8 cellular contexts compared by ENCODE assay signal in genomic region chr11:71998649-71999310, GRCh38. TPM values are rescaled to one million over a fixed set of nuclear protein-coding genes. Genes with fewer than 3 reads are reported as not detected.
DNase-seq lines count a peak whose midpoint lies in the region; ATAC-seq, FAIRE-seq and TF ChIP-seq lines count a peak whose summit lies in the region.

TSS of gene IL18BP (plus strand) at chr11:71998909. CDS start at chr11:71999985, 1,076 bp downstream.

- no peaks in the 10 kb centered on the region for H3K27me3 ChIP-seq in BLaER1
- no peaks in the 10 kb centered on the region for H3K27me3 ChIP-seq in HepG2 (ENCODE audit: control insufficient read depth in 1 of 2, insufficient read depth in 2 of 2, low read length in 2 of 2)
- H3K27me3 ChIP-seq in thymus (ENCODE audit: control insufficient read depth, insufficient read depth) = no peaks in the 10 kb centered on the region

- intact Hi-C loops in HepG2 (cut with micrococcal nuclease; ENCODE audit: unreplicated experiment) = no loop called here

- in situ Hi-C loops in HepG2 (cut with HindIII; ENCODE audit: extremely low pct_ligation_motif_present, low pct_unique_long_range_greater_than_20kb) = no loop called here

- no TSS peak for BruUV-seq in HepG2 (replicated peaks; lab: Mats Ljungman, UMichigan)

- H3K27me3 Mint-ChIP-seq in HFFc6 (ENCODE audit: insufficient read depth) = peaks cover 17% of the 10 kb centered on the region

- H3K27ac Mint-ChIP-seq in HFFc6 = peak within 1 kb of the TSS; percentile 43

- H3K4me1 ChIP-seq in BLaER1 (peaks cover 21% of the 10 kb centered on the region), HepG2 (ENCODE audit: insufficient read depth, low read length) (no peaks in the 10 kb centered on the region), thymus (ENCODE audit: control insufficient read depth, insufficient read depth, low read length) (no peaks in the 10 kb centered on the region)

- H3K4me2 ChIP-seq in BLaER1 (peak within 1 kb of the TSS; percentile 66), HepG2 (ENCODE audit: low read depth, low read length) (no peak within 1 kb of the TSS)

- no peak within 1 kb of the TSS; the same call in 1 of the 2 replicates for H3K4me3 ChIP-seq in BLaER1
- H3K4me3 ChIP-seq in HepG2 (replicated peaks in 1 of 3; ENCODE audit: insufficient read depth in 1 of 3, low read depth in 2 of 3, low read length in 3 of 3) = no peak within 1 kb of the TSS
- H3K4me3 ChIP-seq in thymus (ENCODE audit: low read length) = no peak within 1 kb of the TSS

- H3K4me3 Mint-ChIP-seq in HFFc6 = peak within 1 kb of the TSS; percentile 7

- TF ChIP-seq CTCF in HFFc6 (IDR thresholded peaks at IDR 0.05) = no peak
- no peak for TF ChIP-seq CTCF in HepG2 (CRISPR knock-in tag; IDR thresholded peaks at IDR 0.05)

- H3K9me3 Mint-ChIP-seq in HFFc6 = no peaks in the 10 kb centered on the region

- no peak for TF ChIP-seq POLR2A in HepG2 (IDR thresholded peaks at IDR 0.05; ENCODE audit: insufficient read depth in 1 of 2, low read depth in 2 of 2, low read length in 2 of 2)

- H3K36me3 Mint-ChIP-seq in HFFc6 (ENCODE audit: low read depth) = peaks cover 18% of the 10 kb centered on the region

- peak within 1 kb of the TSS; percentile 71 for H3K27ac ChIP-seq in BLaER1
- no peak within 1 kb of the TSS for H3K27ac ChIP-seq in HepG2 (ENCODE audit: extremely low read length, insufficient read depth, low read length)
- no peak within 1 kb of the TSS for H3K27ac ChIP-seq in thymus (ENCODE audit: low read depth)

- CTCF ChIA-PET in HepG2 (lab: Yijun Ruan, JAX; ENCODE audit: low intra/inter-chr PET ratio, low total read pairs) = no interaction called here

- peaks cover 14% of the 10 kb centered on the region for H3K4me1 Mint-ChIP-seq in HFFc6 (ENCODE audit: low read depth)

- WGBS in HepG2 (ENCODE audit: low lambda C conversion rate) = 93% methylated on average over 9 of the region's 11 CpGs
- WGBS in thymus = 58% methylated on average over 11 of the region's 11 CpGs

- H3K9me3 ChIP-seq in BLaER1 (peaks cover 4% of the 10 kb centered on the region; the same call in 1 of the 2 replicates), HepG2 (ENCODE audit: low read length) (no peaks in the 10 kb centered on the region), thymus (ENCODE audit: control insufficient read depth) (no peaks in the 10 kb centered on the region)

- H3K79me2 ChIP-seq in HepG2 (ENCODE audit: insufficient read depth, low read length) = no peaks in the 10 kb centered on the region

- POLR2A ChIA-PET in HepG2 (lab: Yijun Ruan, JAX) = no interaction called here

- DNase-seq in HFFc6 (no peak), HepG2 (ENCODE audit: low spot score) (no peak), urothelium cell line (ENCODE audit: low spot score) (no peak), AG08395 (ENCODE audit: low spot score) (no peak), NCI-H2107 treated with DMSO at 0.1 percent for 48 hours (lab: John Stamatoyannopoulos, UW; ENCODE audit: unreplicated experiment) (no peak)
- peak; percentile 25 for DNase-seq in activated effector memory CD4-positive, alpha-beta T cell treated with Interleukin-2 at 50 U/mL for 16 hours

- TF ChIP-seq RAD21 in HepG2 (CRISPR knock-in tag; IDR thresholded peaks at IDR 0.05) = no peak

- TF ChIP-seq EP300 in HepG2 (IDR thresholded peaks at IDR 0.05; ENCODE audit: low read depth in 2 of 2, low read length in 2 of 2) (no peak), HepG2 (CRISPR knock-in tag; IDR thresholded peaks at IDR 0.05; ENCODE audit: borderline replicate concordance) (no peak)

- H4K20me1 ChIP-seq in BLaER1 (peaks cover 30% of the 10 kb centered on the region), HepG2 (ENCODE audit: insufficient read depth, low read length) (no peaks in the 10 kb centered on the region)

- no peak for ATAC-seq in HepG2

- H3K36me3 ChIP-seq in BLaER1 (peaks cover 60% of the 10 kb centered on the region), HepG2 (replicated peaks in 1 of 2; ENCODE audit: control insufficient read depth in 1 of 2, insufficient read depth in 2 of 2, low read length in 2 of 2) (peaks cover 16 to 54% of the 10 kb centered on the region in 2 experiments; a peak in 4 of 5 replicates), thymus (ENCODE audit: control insufficient read depth, insufficient read depth) (peaks cover 34% of the 10 kb centered on the region)

- H2AFZ ChIP-seq in HepG2 (ENCODE audit: low read length) = no peak within 1 kb of the TSS

- H3K9ac ChIP-seq in BLaER1 (no peak within 1 kb of the TSS), HepG2 (ENCODE audit: insufficient read depth, low read depth, low read length) (no peak within 1 kb of the TSS)

- FAIRE-seq in HepG2 (lab: Jason Lieb, UNC) (no peak), urothelium cell line (lab: Jason Lieb, UNC) (no peak)

TF ChIP-seq in HepG2, 621 proteins besides CTCF, POLR2A, EP300 and RAD21:
- TF ChIP-seq AHR (CRISPR knock-in tag; IDR thresholded peaks at IDR 0.05) (no peak), RBM22 (optimal IDR thresholded peaks at IDR 0.05; ENCODE audit: low read length) (peak; percentile 60)

RNA-seq across cellular contexts. Expression of gene IL18BP, which starts in this region (rescaled TPM):
- total RNA-seq in HFFc6 (2021; fragmentation: NEBNext Ultra II Directional; extraction: Animal tissue kit (Norgen Biotek cat#: 25700)) = 1 to 10 TPM; 1.5 to 2.3 (median 1.8) TPM
- 1.0 and 4.1 TPM in 2 replicates for total RNA-seq in HepG2 (2016; rRNA removed; fragmentation: Illumina TruSeq; extraction: Trizol)
- 0.40 and 0.44 TPM in 2 replicates for total RNA-seq in HepG2 (2016; cell fraction: cytosol; rRNA removed; fragmentation: Illumina TruSeq; extraction: Trizol; ENCODE audit: low read depth)
- 0.56 and 5.0 TPM in 2 replicates for total RNA-seq in HepG2 (2016; cell fraction: insoluble cytoplasmic fraction; rRNA removed; fragmentation: Illumina TruSeq; extraction: Trizol)
- total RNA-seq in HepG2 (2016; cell fraction: membrane; rRNA removed; fragmentation: Illumina TruSeq; extraction: Trizol) = 0.83 and 0.93 TPM in 2 replicates
- 9.0 and 13.2 TPM in 2 replicates for total RNA-seq in HepG2 (2016; cell fraction: nucleus; rRNA removed; fragmentation: Illumina TruSeq; extraction: Trizol)
- polyA plus RNA-seq in HepG2 (2011; rRNA removed) = 12.6 and 12.8 TPM in 2 replicates
- polyA plus RNA-seq in HepG2 (2011; cell fraction: cytosol; rRNA removed) = 2.0 and 3.4 TPM in 2 replicates
- polyA plus RNA-seq in HepG2 (2011; cell fraction: nucleus; rRNA removed) = 74.1 and 107 TPM in 2 replicates
- 6.4 and 9.6 TPM in 2 replicates for polyA plus RNA-seq in HepG2 (2012)
- 0.65 and 0.94 TPM in 2 replicates for polyA plus RNA-seq in HepG2 (2016; cell fraction: cytosol; fragmentation: Illumina TruSeq; extraction: Trizol; ENCODE audit: low read depth)
- polyA plus RNA-seq in HepG2 (2016; cell fraction: insoluble cytoplasmic fraction; fragmentation: Illumina TruSeq; extraction: Trizol; ENCODE audit: low read depth) = 0.89 and 1.3 TPM in 2 replicates
- polyA plus RNA-seq in HepG2 (2016; cell fraction: membrane; fragmentation: Illumina TruSeq; extraction: Trizol; ENCODE audit: low read depth) = 1.1 and 1.4 TPM in 2 replicates
- 40.3 and 43.0 TPM in 2 replicates for polyA plus RNA-seq in HepG2 (2016; cell fraction: nucleus; fragmentation: Illumina TruSeq; extraction: Trizol; ENCODE audit: insufficient read depth, low read depth)
- polyA minus RNA-seq in HepG2 (2011; rRNA and poly(A)+ RNA removed; ENCODE audit: low replicate concordance) = 13.0 and 17.5 TPM in 2 replicates
- 1.2 and 1.4 TPM in 2 replicates for polyA minus RNA-seq in HepG2 (2011; cell fraction: cytosol; rRNA and poly(A)+ RNA removed)
- polyA minus RNA-seq in HepG2 (2011; cell fraction: nucleus; rRNA and poly(A)+ RNA removed) = 18.8 and 20.0 TPM in 2 replicates
- 10.8 TPM for polyA plus RNA-seq in thymus
